17 cellular contexts compared by ENCODE assay signal in the genomic region with DNA sequence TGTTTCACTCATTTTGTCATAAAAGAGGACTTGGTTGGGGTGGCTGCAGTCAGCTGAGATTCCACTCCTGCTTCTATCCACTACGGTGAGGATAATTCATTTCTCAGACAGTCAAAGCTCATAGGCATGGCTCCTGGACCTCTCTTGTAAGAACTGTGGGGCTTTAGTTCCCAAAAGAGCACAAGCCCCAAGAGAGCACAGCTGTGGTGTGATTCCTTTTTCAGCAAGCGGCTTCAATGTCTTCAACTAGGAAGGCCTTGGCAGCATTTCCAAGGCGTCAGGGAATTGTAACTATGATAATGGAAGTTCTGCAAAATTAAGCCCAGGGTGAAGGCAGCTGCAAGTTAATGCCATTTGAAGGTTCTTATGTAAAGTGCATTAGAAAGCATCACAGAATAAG.
DNase-seq lines count a peak whose midpoint lies in the region; ATAC-seq and TF ChIP-seq lines count a peak whose summit lies in the region.
"Had no signal": no experiment of that assay in that cellular context is flagged by ENCODE, and none has a peak within 500 bp of the region (broad histone marks: within the 10 kb centered on the region; RNA-seq: fewer than 3 reads in every experiment).

No MANE protein-coding gene starts in this region.

- no CpG with 5 or more reads among the region's 3 CpGs for whole genome bisulfite sequencing in mesendoderm (ENCODE audit: extremely low coverage, insufficient coverage, low lambda C conversion rate)
- WGBS in testis, 2 donors, result 48 to 52% methylated on average over 3 of the region's 3 CpGs
- 56 to 80% (median 66%) methylated on average over 3 of the region's 3 CpGs for WGBS in stomach, 5 donors

- TF ChIP-seq POLR2A in testis (IDR thresholded peaks at IDR 0.05), result no peak
- no peak for TF ChIP-seq POLR2A in stomach (IDR thresholded peaks at IDR 0.05)

- H4K8ac ChIP-seq in mesendoderm (ENCODE audit: low read depth, low read length), result no peak overlapping the region

- no peak overlapping the region for H3K9ac ChIP-seq in mesendoderm (ENCODE audit: low read length)
- H3K9ac ChIP-seq: GM23248 had no signal

- no peak overlapping the region for H3K56ac ChIP-seq in mesendoderm (ENCODE audit: low read length)

- no peak for TF ChIP-seq CTCF in right atrium auricular region (IDR thresholded peaks at IDR 0.05)
- no peak for TF ChIP-seq CTCF in testis (IDR thresholded peaks at IDR 0.05)
- no peak for TF ChIP-seq CTCF in stomach (IDR thresholded peaks at IDR 0.05)

- H3K18ac ChIP-seq in mesendoderm (ENCODE audit: low read length), result peak overlapping the region; percentile 51

- no peak for DNase-seq in Right ventricle myocardium superior
- DNase-seq in right atrium auricular region (ENCODE audit: low spot score), result no peak
- peak; percentile 92 for DNase-seq in NCI-H82 (lab: John Stamatoyannopoulos, UW)
- DNase-seq in mesendoderm, result no peak
- DNase-seq in testis, result peak; percentile 26
- no peak for DNase-seq in cerebellar cortex (ENCODE audit: low spot score)
- no peak for DNase-seq in stomach
- DNase-seq: GM23248, HCEC 1CT, MM.1S, NCI-H1048, NCI-H1436 treated with DMSO at 0.1 percent for 48 hours, NCI-H1930, NCI-H226, NCI-H526 had no signal

- H3K23ac ChIP-seq in mesendoderm (ENCODE audit: low read length), result no peak overlapping the region

- H3K27ac ChIP-seq in right atrium auricular region (no peak overlapping the region), mesendoderm (ENCODE audit: low read depth, low read length) (no peak overlapping the region), testis (no peak overlapping the region), stomach (no peak overlapping the region)
- H3K27ac ChIP-seq: GM23248 had no signal

- ATAC-seq in Right ventricle myocardium superior (ENCODE audit: poor library complexity), result peak; percentile 25
- ATAC-seq: Panc1 had no signal

- H2AK5ac ChIP-seq in mesendoderm (ENCODE audit: low read length), result no peak overlapping the region

- no peak overlapping the region for H2BK5ac ChIP-seq in mesendoderm (ENCODE audit: low read length)

- H3K79me2 ChIP-seq in mesendoderm (ENCODE audit: control insufficient read depth, insufficient read depth, low read length), result no peaks in the 10 kb centered on the region

- no peak for TF ChIP-seq EP300 in stomach (IDR thresholded peaks at IDR 0.05)

- H3K4me1 ChIP-seq in right atrium auricular region, result peaks cover 0 to 9% of the 10 kb centered on the region in 2 donors
- H3K4me1 ChIP-seq in mesendoderm (ENCODE audit: control insufficient read depth, low read depth, low read length), result no peaks in the 10 kb centered on the region
- H3K4me1 ChIP-seq in testis, result peaks cover 4% of the 10 kb centered on the region
- H3K4me1 ChIP-seq in stomach, result peaks cover 0 to 15% (median 4%) of the 10 kb centered on the region in 4 donors
- H3K4me1 ChIP-seq: BE2C had no signal

- no peak overlapping the region for H3K4me2 ChIP-seq in mesendoderm (ENCODE audit: low read length)

- intact Hi-C loops in Right ventricle myocardium superior (cut with DNase I), result no loop called here
- intact Hi-C loops in testis (cut with DNase I; ENCODE audit: low total_unique reads), result no loop called here
- intact Hi-C loops in stomach (cut with DNase I; ENCODE audit: low total_unique reads), result no loop called here

- H3K79me1 ChIP-seq in mesendoderm (ENCODE audit: low read length), result no peaks in the 10 kb centered on the region

- H2BK15ac ChIP-seq in mesendoderm (replicated peaks; ENCODE audit: low read depth), result no peak overlapping the region

- no peaks in the 10 kb centered on the region for H3K27me3 ChIP-seq in right atrium auricular region
- H3K27me3 ChIP-seq in mesendoderm (ENCODE audit: insufficient read depth, low read length, poor library complexity), result no peaks in the 10 kb centered on the region
- no peaks in the 10 kb centered on the region for H3K27me3 ChIP-seq in testis
- H3K27me3 ChIP-seq in stomach, result no peaks in the 10 kb centered on the region
- H3K27me3 ChIP-seq: BE2C had no signal

- no peak overlapping the region for H2BK120ac ChIP-seq in mesendoderm (ENCODE audit: low read depth, low read length)

- H3K9me3 ChIP-seq in right atrium auricular region (no peaks in the 10 kb centered on the region), testis (no peaks in the 10 kb centered on the region), stomach (no peaks in the 10 kb centered on the region)
- H3K9me3 ChIP-seq: BE2C had no signal

- H3K4ac ChIP-seq in mesendoderm (ENCODE audit: low read depth, low read length), result no peak overlapping the region

- no peak overlapping the region for H4K5ac ChIP-seq in mesendoderm (ENCODE audit: low read length)

- H3K36me3 ChIP-seq in right atrium auricular region (no peaks in the 10 kb centered on the region), mesendoderm (ENCODE audit: control insufficient read depth, insufficient read depth, low read length) (no peaks in the 10 kb centered on the region), testis (ENCODE audit: low read depth, missing control alignments) (no peaks in the 10 kb centered on the region), stomach (no peaks in the 10 kb centered on the region)
- H3K36me3 ChIP-seq: BE2C had no signal

- H3K4me3 ChIP-seq in right atrium auricular region (no peak overlapping the region), mesendoderm (ENCODE audit: low read length) (no peak overlapping the region), testis (no peak overlapping the region), stomach (no peak overlapping the region)
- H3K4me3 ChIP-seq: GM23248 had no signal

Comparison
In these comparisons a context has a peak if more than half of its experiments do, and no peak if none do; other contexts are left out.
1. DNase-seq: peak in NCI-H82 (single experiment) and testis (single experiment); none in Right ventricle myocardium superior (single experiment), right atrium auricular region (single experiment), mesendoderm (single experiment), cerebellar cortex (single experiment) and stomach (single experiment).